ENCODE assay signal across 8 cellular contexts in the genomic region with DNA sequence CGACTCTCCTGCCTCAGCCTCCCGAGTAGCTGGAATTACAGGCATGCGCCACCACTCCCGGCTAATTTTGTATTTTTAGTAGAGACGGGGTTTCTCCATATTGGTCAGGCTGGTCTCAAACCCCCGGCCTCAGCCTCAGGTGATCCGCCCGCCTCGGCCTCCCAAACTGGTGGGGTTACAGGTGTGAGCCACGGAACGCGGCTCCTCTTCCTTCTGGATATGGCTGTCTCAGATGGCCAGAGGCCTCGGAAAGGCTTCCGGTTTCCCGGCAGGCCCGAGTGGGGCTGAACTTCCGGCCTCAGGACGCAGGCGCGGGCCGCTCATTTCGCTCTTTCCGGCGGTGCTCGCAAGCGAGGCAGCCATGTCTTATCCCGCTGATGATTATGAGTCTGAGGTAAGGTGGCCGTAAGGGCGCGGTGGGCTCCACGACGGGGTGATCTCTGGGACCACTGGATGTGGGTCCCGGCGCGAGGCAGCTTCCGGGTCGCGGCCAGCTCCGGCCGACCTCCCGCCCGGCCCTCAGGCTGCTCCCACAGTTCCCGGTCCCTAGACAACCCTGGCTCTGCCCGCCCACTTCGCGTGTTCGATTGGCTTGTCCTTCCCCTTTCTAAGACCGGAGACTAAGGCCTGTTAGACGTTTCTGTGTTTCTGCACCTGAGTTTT. TPM values are rescaled to one million over a fixed set of nuclear protein-coding genes. Genes with fewer than 3 reads are reported as not detected.
DNase-seq lines count a peak whose midpoint lies in the region; ATAC-seq and TF ChIP-seq lines count a peak whose summit lies in the region.

A gene (plus strand): TSS at position 331 of the 663 bp plus-strand sequence. CDS start 31 bp downstream, at position 362.

- no peaks in the 10 kb centered on the region for H3K9me3 ChIP-seq in T-helper 17 cell (ENCODE audit: control insufficient read depth, low read length, poor library complexity, severe bottlenecking)
- no peaks in the 10 kb centered on the region for H3K9me3 ChIP-seq in left ventricle myocardium inferior (replicated peaks)
- no peaks in the 10 kb centered on the region for H3K9me3 ChIP-seq in upper lobe of right lung

- H3K36me3 ChIP-seq in left ventricle myocardium inferior (peaks cover 33% of the 10 kb centered on the region), upper lobe of right lung (peaks cover 37% of the 10 kb centered on the region)

- H3K4me1 ChIP-seq in left ventricle myocardium inferior = peaks cover 64% of the 10 kb centered on the region
- H3K4me1 ChIP-seq in upper lobe of right lung = peaks cover 14% of the 10 kb centered on the region

- H3K27me3 ChIP-seq in left ventricle myocardium inferior (ENCODE audit: low read depth) (no peaks in the 10 kb centered on the region), upper lobe of right lung (no peaks in the 10 kb centered on the region)

- H3K4me1 Mint-ChIP-seq in T-helper 17 cell = peaks cover 31% of the 10 kb centered on the region
- H3K4me1 Mint-ChIP-seq in progenitor cell of endocrine pancreas (ENCODE audit: low read depth) = peaks cover 16% of the 10 kb centered on the region

- H3K27me3 Mint-ChIP-seq in T-helper 17 cell (no peaks in the 10 kb centered on the region), progenitor cell of endocrine pancreas (no peaks in the 10 kb centered on the region)

- DNase-seq in GM10248 (ENCODE audit: extremely low spot score) (peak; percentile 94), NCI-H146 (lab: John Stamatoyannopoulos, UW) (peak; percentile 81), T-helper 17 cell (peak; percentile 78 to 82 (median 78)), amygdala (lab: John Stamatoyannopoulos, UW) (peak; percentile 53 to 95 (median 86)), left ventricle myocardium inferior (peak; percentile 89), progenitor cell of endocrine pancreas (ENCODE audit: low spot score, unreplicated experiment) (peak; percentile 71), upper lobe of right lung (peak; percentile 95)

- peak within 1 kb of the TSS; percentile 93 for H3K27ac ChIP-seq in left ventricle myocardium inferior (replicated peaks)
- peak within 1 kb of the TSS; percentile 92 for H3K27ac ChIP-seq in upper lobe of right lung

- peak within 1 kb of the TSS; percentile 97 for H3K4me3 Mint-ChIP-seq in T-helper 17 cell
- H3K4me3 Mint-ChIP-seq in progenitor cell of endocrine pancreas (ENCODE audit: low read depth) = peak within 1 kb of the TSS; percentile 87

- intact Hi-C loops in left ventricle myocardium inferior (cut with micrococcal nuclease) (no loop called here), upper lobe of right lung (cut with DNase I) (no loop called here)

- peak; percentile 68 for ATAC-seq in HG02642 (IDR thresholded peaks at IDR 0.05; ENCODE audit: poor library complexity, unreplicated experiment)
- peak; percentile 74 for ATAC-seq in T-helper 17 cell
- ATAC-seq in upper lobe of right lung = peak; percentile 93

- H3K36me3 Mint-ChIP-seq in T-helper 17 cell (ENCODE audit: low read depth) (peaks cover 9% of the 10 kb centered on the region), progenitor cell of endocrine pancreas (ENCODE audit: insufficient read depth) (peaks cover 18% of the 10 kb centered on the region)

- H3K4me3 ChIP-seq in left ventricle myocardium inferior (peak within 1 kb of the TSS; percentile 80), upper lobe of right lung (peak within 1 kb of the TSS; percentile 66)

- POLR2A ChIA-PET in GM10248 (lab: Yijun Ruan, JAX) = interaction anchor here (1.4 kb wide), 1 partner anchor 190 kb away, joined by 3 read pairs; a partner anchor contains a TSS

- H3K27ac Mint-ChIP-seq in T-helper 17 cell (peak within 1 kb of the TSS; percentile 99), progenitor cell of endocrine pancreas (peak within 1 kb of the TSS; percentile 94)

- TF ChIP-seq CTCF in GM10248 (IDR thresholded peaks at IDR 0.05; ENCODE audit: control extremely low read depth, extremely low read depth, low read depth, missing control alignments) = no peak
- no peak for TF ChIP-seq CTCF in left ventricle myocardium inferior (IDR thresholded peaks at IDR 0.05; ENCODE audit: borderline replicate concordance)
- TF ChIP-seq CTCF in progenitor cell of endocrine pancreas (IDR thresholded peaks at IDR 0.05; ENCODE audit: unreplicated experiment) = no peak
- no peak for TF ChIP-seq CTCF in upper lobe of right lung (IDR thresholded peaks at IDR 0.05)

- H3K9me3 Mint-ChIP-seq in progenitor cell of endocrine pancreas (ENCODE audit: low read depth) = no peaks in the 10 kb centered on the region

- CTCF ChIA-PET in GM10248 (lab: Yijun Ruan, JAX) = interaction anchor here (1.0 to 1.6 kb wide), 5 partner anchors 11 to 32 kb away, joined by 3 to 14 read pairs (median 4); no protein-coding TSS in a partner anchor

RNA-seq across cellular contexts. Expression of the gene that starts here (rescaled TPM):
- total RNA-seq in T-helper 17 cell = 100 to 1,000 TPM; 517 to 546 TPM
- 379 TPM for total RNA-seq in left ventricle myocardium inferior
- total RNA-seq in progenitor cell of endocrine pancreas = 725 and 736 TPM in 2 replicates
- 369 TPM for total RNA-seq in upper lobe of right lung

Comparison
In these comparisons a context has a peak if more than half of its experiments do, and no peak if none do; other contexts are left out.
1. Peak in every context shown above with its lines: DNase-seq, ATAC-seq, H3K4me3 ChIP-seq and H3K27ac ChIP-seq.